In genomic region chr4:135408109-135408508, GRCh38 we compare ENCODE assay signal across 14 cellular contexts.
DNase-seq lines count a peak whose midpoint lies in the region; ATAC-seq, FAIRE-seq and TF ChIP-seq lines count a peak whose summit lies in the region.
"Had no signal": no experiment of that assay in that cellular context is flagged by ENCODE, and none has a peak within 500 bp of the region (broad histone marks: within the 10 kb centered on the region; RNA-seq: fewer than 3 reads in every experiment).

No MANE protein-coding gene starts in this region.

- H2AK5ac ChIP-seq in H1 (ENCODE audit: low read depth, low read length), result no peak overlapping the region

- TF ChIP-seq CTCF in H1 (IDR thresholded peaks at IDR 0.05; ENCODE audit: control extremely low read depth in 1 of 3, insufficient read depth in 1 of 3, low read depth in 1 of 3, low read length in 3 of 3), result no peak
- TF ChIP-seq CTCF in mesothelial cell of epicardium (IDR thresholded peaks at IDR 0.05; ENCODE audit: unreplicated experiment), result no peak
- TF ChIP-seq CTCF in endothelial cell (IDR thresholded peaks at IDR 0.05; ENCODE audit: unreplicated experiment), result no peak

- H3K9ac ChIP-seq in H1 (replicated peaks in 1 of 4; ENCODE audit: extremely low read depth in 1 of 4, low read depth in 3 of 4, low read length in 3 of 4), result no peak overlapping the region

- H3K18ac ChIP-seq in H1 (ENCODE audit: extremely low read depth, low read length), result no peak overlapping the region; the same call in 1 of the 2 replicates

- H3K36me3 ChIP-seq in H7 (replicated peaks; ENCODE audit: control insufficient read depth, insufficient read depth, low read length), result no peaks in the 10 kb centered on the region
- no peaks in the 10 kb centered on the region for H3K36me3 ChIP-seq in H1 (ENCODE audit: control insufficient read depth in 2 of 4, insufficient read depth in 4 of 4, low read length in 3 of 4)
- H3K36me3 ChIP-seq: HAP-1 had no signal

- H2BK12ac ChIP-seq in H1 (ENCODE audit: low read depth, low read length), result no peak overlapping the region

- H3K4me3 Mint-ChIP-seq in mesothelial cell of epicardium (no peak overlapping the region), endothelial cell (ENCODE audit: unreplicated experiment) (no peak overlapping the region)
- H3K4me3 Mint-ChIP-seq: CD14-positive monocyte; CD8-positive, alpha-beta T cell; IgD-negative memory B cell had no signal

- H3K36me3 Mint-ChIP-seq in mesothelial cell of epicardium (peaks cover 7% of the 10 kb centered on the region), endothelial cell (ENCODE audit: low read depth, unreplicated experiment) (peaks cover 6% of the 10 kb centered on the region)
- H3K36me3 Mint-ChIP-seq: CD14-positive monocyte; CD8-positive, alpha-beta T cell; IgD-negative memory B cell had no signal

- H3K4me1 ChIP-seq in H1 (replicated peaks in 1 of 4; ENCODE audit: control insufficient read depth in 3 of 4, insufficient read depth in 4 of 4, low read length in 3 of 4), result no peaks in the 10 kb centered on the region
- H3K4me1 ChIP-seq: Caco-2, HAP-1 had no signal

- FAIRE-seq in H1 (lab: Jason Lieb, UNC), result no peak

- H3K23me2 ChIP-seq in H1 (ENCODE audit: low read depth, low read length), result no peaks in the 10 kb centered on the region

- H3K23ac ChIP-seq in H1 (ENCODE audit: insufficient read length), result no peak overlapping the region

- H3K27me3 ChIP-seq in H7 (ENCODE audit: control insufficient read depth, insufficient read depth, low read length), result no peaks in the 10 kb centered on the region
- H3K27me3 ChIP-seq in H1 (replicated peaks in 1 of 4; ENCODE audit: control insufficient read depth in 3 of 4, extremely low read depth in 1 of 4, insufficient read depth in 3 of 4, low read length in 3 of 4), result peaks cover 0 to 1% (median 0%) of the 10 kb centered on the region in 4 experiments; a peak in 1 of 7 replicates

- no peak overlapping the region for H2BK15ac ChIP-seq in H1 (ENCODE audit: low read length)

- H3K27ac ChIP-seq in H1 (ENCODE audit: low read depth, low read length), result no peak overlapping the region
- H3K27ac ChIP-seq: 22Rv1 had no signal

- peak overlapping the region; percentile 14; the same call in 1 of the 2 replicates for H4K8ac ChIP-seq in H1 (ENCODE audit: extremely low read depth, insufficient read depth, low read length)

- no peaks in the 10 kb centered on the region for H3K79me2 ChIP-seq in H1 (ENCODE audit: control insufficient read depth in 1 of 2, insufficient read depth in 2 of 2, low read length in 2 of 2)

- CTCF ChIA-PET in H1 (lab: Charles Lee; ENCODE audit: partially characterized antibody), result interaction anchor here (2.9 kb wide), 1 partner anchor 10 kb away, joined by 14 read pairs; no protein-coding TSS in a partner anchor

- WGBS in H1 (ENCODE audit: extremely low coverage in 1 of 2, insufficient coverage in 1 of 2, insufficient read length in 1 of 2, insufficient replicate concordance in 2 of 2, low coverage in 1 of 2, low lambda C conversion rate in 2 of 2, missing lambda C conversion rate in 1 of 2), 2 experiments, result 96% methylated on average over 12 of the region's 12 CpGs; no CpG with 5 or more reads in 1 of the 2 experiments

- H3K9me3 ChIP-seq in H1 (ENCODE audit: insufficient read depth in 2 of 2, low read depth in 1 of 2, low read length in 1 of 2), result peaks cover 7 to 20% of the 10 kb centered on the region in 2 experiments; a peak in 3 of 4 replicates
- H3K9me3 ChIP-seq: Caco-2, HAP-1 had no signal

- H4K20me1 ChIP-seq in H1 (replicated peaks in 1 of 2; ENCODE audit: control insufficient read depth in 1 of 2, insufficient read depth in 2 of 2, low read length in 2 of 2), result no peaks in the 10 kb centered on the region

- no peak overlapping the region for H2BK5ac ChIP-seq in H1 (ENCODE audit: low read depth, low read length)

- no peak overlapping the region for H2BK120ac ChIP-seq in H1 (replicated peaks; ENCODE audit: low read depth, low read length)

- H3K27ac Mint-ChIP-seq in mesothelial cell of epicardium (no peak overlapping the region), endothelial cell (ENCODE audit: unreplicated experiment) (no peak overlapping the region)
- H3K27ac Mint-ChIP-seq: CD14-positive monocyte; CD8-positive, alpha-beta T cell; IgD-negative memory B cell had no signal

- H2AFZ ChIP-seq in H1 (ENCODE audit: low read length), result peak overlapping the region; percentile 70; the same call in 1 of the 2 replicates

- H3K4me3 ChIP-seq in H7 (ENCODE audit: insufficient read depth, low read depth, low read length), result no peak overlapping the region
- H3K4me3 ChIP-seq in H1 (ENCODE audit: extremely low read depth in 1 of 4, insufficient read depth in 2 of 4, low read depth in 3 of 4, low read length in 4 of 4), result no peak overlapping the region
- H3K4me3 ChIP-seq: HAP-1 had no signal

- peak; percentile 44 for DNase-seq in NCI-H146 (lab: John Stamatoyannopoulos, UW)
- no peak for DNase-seq in NCI-H146 treated with DMSO at 0.1 percent for 48 hours (lab: John Stamatoyannopoulos, UW; ENCODE audit: unreplicated experiment)
- peak; percentile 6 for DNase-seq in H7
- DNase-seq in H1 (ENCODE audit: low read depth in 1 of 2, low spot score in 2 of 2), result no peak
- no peak for DNase-seq in mesothelial cell of epicardium (ENCODE audit: low spot score in 2 of 2, unreplicated experiment in 2 of 2)
- DNase-seq in endothelial cell (ENCODE audit: low spot score), result no peak
- DNase-seq: Caco-2; CD8-positive, alpha-beta T cell; DMS53 had no signal

- ATAC-seq in HG03095 (IDR thresholded peaks at IDR 0.05; ENCODE audit: unreplicated experiment), result no peak
- ATAC-seq: CD8-positive, alpha-beta T cell had no signal

- H3K9me3 Mint-ChIP-seq in mesothelial cell of epicardium, result peaks cover 31% of the 10 kb centered on the region
- H3K9me3 Mint-ChIP-seq in endothelial cell (ENCODE audit: unreplicated experiment), result peaks cover 6% of the 10 kb centered on the region

- no peak overlapping the region for H4K91ac ChIP-seq in H1 (replicated peaks; ENCODE audit: insufficient read length, low read length)

- no peak overlapping the region for H4K5ac ChIP-seq in H1 (ENCODE audit: insufficient read length, low read depth, low read length)

- H3K4me1 Mint-ChIP-seq in mesothelial cell of epicardium (peaks cover 10% of the 10 kb centered on the region), endothelial cell (ENCODE audit: unreplicated experiment) (no peaks in the 10 kb centered on the region)
- H3K4me1 Mint-ChIP-seq: CD14-positive monocyte, IgD-negative memory B cell had no signal

- H2BK20ac ChIP-seq in H1 (ENCODE audit: low read length), result no peak overlapping the region

- H3K4ac ChIP-seq in H1 (replicated peaks; ENCODE audit: insufficient read length, low read depth, low read length), result no peak overlapping the region

- TF ChIP-seq POLR2A in H1 (IDR thresholded peaks at IDR 0.05; ENCODE audit: control extremely low read depth in 1 of 2, low read depth in 2 of 2, low read length in 2 of 2), result no peak

- POLR2A ChIA-PET in H1 (lab: Charles Lee; ENCODE audit: partially characterized antibody), result interaction anchor here (0.6 kb wide), 1 partner anchor 395 kb away, joined by 3 read pairs; no protein-coding TSS in a partner anchor

- TF ChIP-seq EP300 in H1 (IDR thresholded peaks at IDR 0.05; ENCODE audit: borderline replicate concordance in 1 of 2, low read depth in 2 of 2, low read length in 2 of 2), result no peak

- no peak overlapping the region for H3K4me2 ChIP-seq in H1 (ENCODE audit: insufficient read depth in 1 of 2, low read depth in 2 of 2, low read length in 2 of 2)

- H3K79me1 ChIP-seq in H1 (ENCODE audit: low read depth, low read length), result no peaks in the 10 kb centered on the region

- H3K56ac ChIP-seq in H1 (replicated peaks; ENCODE audit: insufficient read length, low read depth, low read length), result no peak overlapping the region

- TF ChIP-seq RAD21 in H1 (IDR thresholded peaks at IDR 0.05 in 1 of 2, conservative IDR thresholded peaks at IDR 0.05 in 1 of 2; ENCODE audit: low read depth in 2 of 2, low read length in 2 of 2), result no peak

- no peak overlapping the region for H3K14ac ChIP-seq in H1 (ENCODE audit: insufficient read length)

- H3K27me3 Mint-ChIP-seq in mesothelial cell of epicardium (ENCODE audit: low read depth) (no peaks in the 10 kb centered on the region), endothelial cell (ENCODE audit: unreplicated experiment) (peaks cover 3% of the 10 kb centered on the region)
- H3K27me3 Mint-ChIP-seq: IgD-negative memory B cell had no signal

TF ChIP-seq in H1, 55 proteins besides CTCF, POLR2A, EP300 and RAD21:
- TF ChIP-seq, protein P1, sequence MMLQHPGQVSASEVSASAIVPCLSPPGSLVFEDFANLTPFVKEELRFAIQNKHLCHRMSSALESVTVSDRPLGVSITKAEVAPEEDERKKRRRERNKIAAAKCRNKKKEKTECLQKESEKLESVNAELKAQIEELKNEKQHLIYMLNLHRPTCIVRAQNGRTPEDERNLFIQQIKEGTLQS (IDR thresholded peaks at IDR 0.05; ENCODE audit: insufficient read depth, low read depth, low read length), result no peak
- TF ChIP-seq CHD2 (IDR thresholded peaks at IDR 0.05; ENCODE audit: low read length) (no peak), RBBP5 (IDR thresholded peaks at IDR 0.05; ENCODE audit: borderline replicate concordance, low read depth, low read length) (no peak), SRF (IDR thresholded peaks at IDR 0.05; ENCODE audit: low read depth, low read length) (no peak), SIRT6 (IDR thresholded peaks at IDR 0.05; ENCODE audit: low read length) (no peak), CREB1 (IDR thresholded peaks at IDR 0.05) (no peak), CBX8 (IDR thresholded peaks at IDR 0.05; ENCODE audit: borderline replicate concordance, low read depth, low read length) (no peak)
TF ChIP-seq in H1: peak in this region for 0.

Comparison
In these comparisons a context has a peak if more than half of its experiments do, and no peak if none do; other contexts are left out.
1. DNase-seq: peak in NCI-H146 (single experiment) and H7 (single experiment); none in NCI-H146 treated with DMSO at 0.1 percent for 48 hours (single experiment), H1 (0 of 2), mesothelial cell of epicardium (0 of 2) and endothelial cell (single experiment).